In the genomic region with DNA sequence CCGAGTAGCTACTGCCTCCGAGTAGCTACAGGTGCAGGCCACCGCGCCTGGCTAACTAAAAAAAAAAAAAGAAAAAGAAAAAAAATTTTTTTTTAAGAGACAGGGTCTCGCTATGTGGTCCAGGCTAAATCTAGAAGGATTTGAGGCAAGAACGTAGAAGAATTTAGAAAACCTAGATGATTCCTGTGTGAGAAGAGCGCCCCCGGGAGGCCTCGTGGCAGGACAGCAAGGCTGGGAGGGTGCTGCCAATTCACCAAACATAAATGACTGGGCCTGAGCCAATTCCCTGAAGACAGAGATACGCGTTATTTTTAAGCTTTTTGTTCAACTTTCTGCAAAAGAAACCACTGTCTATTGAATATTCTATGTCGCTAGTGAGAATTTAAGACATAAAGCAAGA, we compare ENCODE assay signal across 8 cellular contexts.
DNase-seq lines count a peak whose midpoint lies in the region; ATAC-seq and TF ChIP-seq lines count a peak whose summit lies in the region.

No MANE protein-coding gene starts in this region.

- no peaks in the 10 kb centered on the region for H3K4me1 ChIP-seq in OCI-LY1 (ENCODE audit: insufficient read depth, low read length, severe bottlenecking)

- no peaks in the 10 kb centered on the region for H3K9me2 ChIP-seq in OCI-LY1 (ENCODE audit: low read depth, low read length)

- H3K36me3 ChIP-seq in BJ (ENCODE audit: control insufficient read depth, insufficient read depth, low read length): no peaks in the 10 kb centered on the region
- H3K36me3 ChIP-seq in OCI-LY1 (ENCODE audit: insufficient read depth, low read length): no peaks in the 10 kb centered on the region

- TF ChIP-seq CTCF in BJ (IDR thresholded peaks at IDR 0.05; ENCODE audit: insufficient read depth, low read depth, low read length) (peak; percentile 16; the same call in 1 of the 2 replicates), GM13976 (IDR thresholded peaks at IDR 0.05; ENCODE audit: borderline replicate concordance, control extremely low read depth, extremely low read depth, insufficient read depth, missing control alignments) (no peak), OCI-LY1 (IDR thresholded peaks at IDR 0.05; ENCODE audit: low read length) (peak; percentile 48), epithelial cell of proximal tubule (conservative IDR thresholded peaks at IDR 0.05; ENCODE audit: low read depth, low read length) (peak; percentile 71)

- no peaks in the 10 kb centered on the region for H3F3A ChIP-seq in OCI-LY1 (ENCODE audit: insufficient read depth, low read length)

- CTCF ChIA-PET in BJ (lab: Yijun Ruan, JAX): interaction anchor here (1.0 to 4.5 kb wide), 5 partner anchors 13 to 340 kb away, joined by 3 to 30 read pairs (median 23); a partner anchor contains a TSS

- POLR2A ChIA-PET in BJ (lab: Charles Lee): no interaction called here

- no peak overlapping the region for H3K4me2 ChIP-seq in OCI-LY1 (ENCODE audit: low read length)

- H3K4me3 ChIP-seq in BJ (ENCODE audit: low read depth, low read length) (no peak overlapping the region), OCI-LY1 (ENCODE audit: low read depth, low read length, poor library complexity, severe bottlenecking) (no peak overlapping the region), epithelial cell of proximal tubule (ENCODE audit: low read depth, low read length) (no peak overlapping the region)

- ATAC-seq in HG03439 (IDR thresholded peaks at IDR 0.05; ENCODE audit: unreplicated experiment) (no peak), GM21737 (IDR thresholded peaks at IDR 0.05; ENCODE audit: unreplicated experiment) (no peak)

- no peak overlapping the region for H2AFZ ChIP-seq in OCI-LY1 (ENCODE audit: low read length)

- no peaks in the 10 kb centered on the region for H4K20me1 ChIP-seq in OCI-LY1 (ENCODE audit: insufficient read depth, low read length)

- no peak overlapping the region for H3K9ac ChIP-seq in OCI-LY1 (ENCODE audit: low read length)

- DNase-seq in BJ (ENCODE audit: low read depth) (no peak), GM13976 (ENCODE audit: low spot score) (peak; percentile 33), epithelial cell of proximal tubule (ENCODE audit: low read depth) (no peak), HCEC 1CT (no peak), dedifferentiated amniotic fluid mesenchymal stem cell (ENCODE audit: extremely low spot score) (no peak)

- no peaks in the 10 kb centered on the region for H3K79me2 ChIP-seq in OCI-LY1 (ENCODE audit: insufficient read depth, low read length)

- in situ Hi-C loops in GM13976 (cut with MboI; ENCODE audit: low sequenced_read_pairs, unreplicated experiment): loop anchor here (25.0 kb wide), 1 partner anchor 331 kb away; a partner anchor contains a TSS

- H3K27ac ChIP-seq in OCI-LY1 (ENCODE audit: low read depth, low read length, poor library complexity, severe bottlenecking): no peak overlapping the region

- H3K9me3 ChIP-seq in OCI-LY1 (ENCODE audit: low read length): no peaks in the 10 kb centered on the region

- H3K27me3 ChIP-seq in BJ (ENCODE audit: control insufficient read depth, insufficient read depth, low read length): peaks cover 3% of the 10 kb centered on the region; the same call in 1 of the 2 replicates
- no peaks in the 10 kb centered on the region for H3K27me3 ChIP-seq in OCI-LY1 (ENCODE audit: insufficient read depth, low read length)
